ENCODE assay signal across 9 cellular contexts in the genomic region with DNA sequence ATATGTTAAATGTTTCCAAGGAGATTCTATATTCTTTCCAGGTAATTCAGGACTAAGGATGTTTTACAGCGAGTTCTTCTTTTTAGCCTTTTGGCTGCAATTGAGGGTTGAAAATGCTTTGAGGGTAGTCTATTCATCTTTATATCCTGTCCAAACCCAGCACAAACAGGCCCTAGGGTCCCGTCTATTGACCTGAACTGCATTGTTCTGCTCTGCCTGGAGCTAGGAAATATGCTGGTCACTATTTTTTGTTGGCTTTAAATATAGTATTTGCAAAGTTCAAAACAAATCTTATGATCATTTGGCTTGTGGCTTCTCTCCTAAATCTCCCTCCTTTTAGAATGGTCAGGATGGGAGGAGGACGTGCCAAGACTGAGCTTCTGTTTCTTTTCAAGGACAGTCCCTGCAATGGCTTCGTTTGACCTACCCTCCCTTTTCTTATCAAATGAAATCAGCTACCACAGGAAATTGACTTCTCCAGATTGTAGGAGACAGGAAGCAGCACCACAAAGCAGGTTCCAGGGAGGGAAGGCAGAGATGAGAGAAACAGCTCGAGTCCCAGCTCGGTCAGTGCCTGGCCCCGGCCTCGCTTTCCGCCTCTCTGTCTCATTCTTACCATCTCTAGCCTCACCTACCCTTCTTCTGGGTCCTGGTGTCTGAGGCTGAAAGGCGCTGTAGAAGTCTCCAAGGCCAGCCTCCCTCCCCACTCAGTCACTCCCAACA. TPM values are rescaled to one million over a fixed set of nuclear protein-coding genes. Genes with fewer than 3 reads are reported as not detected.
A peak's percentile ranks its signal among the peaks of the same experiment; 100 is the strongest.
DNase-seq lines count a peak whose midpoint lies in the region; FAIRE-seq and TF ChIP-seq lines count a peak whose summit lies in the region.
"Had no signal": no experiment of that assay in that cellular context is flagged by ENCODE, and none has a peak within 500 bp of the region (broad histone marks: within the 10 kb centered on the region; RNA-seq: fewer than 3 reads in every experiment).

No MANE protein-coding gene starts in this region.

- FAIRE-seq in GM19239 (lab: Jason Lieb, UNC): no peak

- no peaks in the 10 kb centered on the region for H3K27me3 ChIP-seq in effector memory CD4-positive, alpha-beta T cell (replicated peaks; ENCODE audit: control insufficient read depth, insufficient read depth, low read length, poor library complexity, severe bottlenecking)
- H3K27me3 ChIP-seq in MG63 (no peaks in the 10 kb centered on the region), testis (no peaks in the 10 kb centered on the region)
- H3K27me3 ChIP-seq: Peyer's patch had no signal

- intact Hi-C loops in testis (cut with DNase I; ENCODE audit: low total_unique reads): loop anchor here (5.0 kb wide), 1 partner anchor 75 kb away; no protein-coding TSS in a partner anchor

- peaks cover 25% of the 10 kb centered on the region for H3K4me1 ChIP-seq in effector memory CD4-positive, alpha-beta T cell (ENCODE audit: control insufficient read depth, insufficient read depth, low read length, poor library complexity, severe bottlenecking)
- H3K4me1 ChIP-seq in testis: peaks cover 10% of the 10 kb centered on the region

- no peak overlapping the region for H3K4me3 Mint-ChIP-seq in nephron progenitor cell

- peak overlapping the region; percentile 15 for H3K4me3 ChIP-seq in effector memory CD4-positive, alpha-beta T cell (ENCODE audit: insufficient read depth, low read depth, low read length, poor library complexity, severe bottlenecking)
- H3K4me3 ChIP-seq in MG63: no peak overlapping the region
- no peak overlapping the region for H3K4me3 ChIP-seq in testis
- H3K4me3 ChIP-seq: Peyer's patch had no signal

- H3K36me3 Mint-ChIP-seq in nephron progenitor cell (ENCODE audit: low read depth): no peaks in the 10 kb centered on the region

- TF ChIP-seq CTCF in nephron progenitor cell (IDR thresholded peaks at IDR 0.05) (no peak), testis (IDR thresholded peaks at IDR 0.05) (no peak)

- peaks cover 2% of the 10 kb centered on the region for H3K27me3 Mint-ChIP-seq in nephron progenitor cell (ENCODE audit: low read depth, poor library complexity)

- in situ Hi-C loops in G401 (cut with HindIII; ENCODE audit: low sequenced_read_pairs): no loop called here

- H3K4me1 Mint-ChIP-seq in nephron progenitor cell: peaks cover 19% of the 10 kb centered on the region

- peak overlapping the region; percentile 41 for H3K27ac ChIP-seq in effector memory CD4-positive, alpha-beta T cell (ENCODE audit: insufficient read depth, low read length, poor library complexity, severe bottlenecking)
- H3K27ac ChIP-seq in testis: no peak overlapping the region

- H3K27ac Mint-ChIP-seq in nephron progenitor cell: peak overlapping the region; percentile 81

- DNase-seq in G401 (ENCODE audit: low spot score): peak; percentile 22
- peak; percentile 73 for DNase-seq in OCI-M1 (lab: John Stamatoyannopoulos, UW)
- no peak for DNase-seq in effector memory CD4-positive, alpha-beta T cell
- DNase-seq in nephron progenitor cell: no peak
- no peak for DNase-seq in MG63
- no peak for DNase-seq in NCI-H2107 treated with DMSO at 0.1 percent for 48 hours (lab: John Stamatoyannopoulos, UW; ENCODE audit: unreplicated experiment)
- no peak for DNase-seq in GM19239 (ENCODE audit: insufficient read length, low spot score)
- DNase-seq in testis: no peak

- no peaks in the 10 kb centered on the region for H3K36me3 ChIP-seq in effector memory CD4-positive, alpha-beta T cell (ENCODE audit: control insufficient read depth, insufficient read depth, low read length)
- H3K36me3 ChIP-seq in MG63 (no peaks in the 10 kb centered on the region), testis (ENCODE audit: low read depth, missing control alignments) (no peaks in the 10 kb centered on the region)
- H3K36me3 ChIP-seq: Peyer's patch had no signal

- no peaks in the 10 kb centered on the region for H3K9me3 ChIP-seq in effector memory CD4-positive, alpha-beta T cell (ENCODE audit: control insufficient read depth, low read length)
- H3K9me3 ChIP-seq in MG63 (no peaks in the 10 kb centered on the region), testis (no peaks in the 10 kb centered on the region)
- H3K9me3 ChIP-seq: Peyer's patch had no signal

- TF ChIP-seq POLR2A in testis (IDR thresholded peaks at IDR 0.05): no peak

- 55 to 65% methylated on average over 10 of the region's 10 CpGs for WGBS in testis, 2 donors

- no peaks in the 10 kb centered on the region for H3K9me3 Mint-ChIP-seq in nephron progenitor cell

RNA-seq across cellular contexts. Expression of a gene that starts 27.6 kb away (rescaled TPM):
- 7.1 and 11.6 TPM in 2 replicates for total RNA-seq in G401 (2014; rRNA removed; shearing (Covaris generic))
- total RNA-seq in MG63 (2014; rRNA removed; shearing (Covaris generic); ENCODE audit: low replicate concordance): not detected in 2 replicates
- total RNA-seq in testis: 1 to 10 TPM; 2.8 to 3.2 TPM
- polyA plus RNA-seq in testis (ENCODE audit: insufficient read depth, low read depth, low replicate concordance): 5.5 TPM

RNA-seq across cellular contexts. Expression of a gene that starts 43.5 kb away (rescaled TPM):
- total RNA-seq in G401 (2014; rRNA removed; shearing (Covaris generic)): 19.6 and 29.2 TPM in 2 replicates
- total RNA-seq in MG63 (2014; rRNA removed; shearing (Covaris generic); ENCODE audit: low replicate concordance): 19.1 and 37.3 TPM in 2 replicates
- total RNA-seq in testis: 10 to 100 TPM; 11.0 to 16.4 TPM
- polyA plus RNA-seq in testis (ENCODE audit: insufficient read depth, low read depth, low replicate concordance): 20.4 TPM

RNA-seq across cellular contexts. Expression of a gene that starts 43.6 kb away (rescaled TPM):
- 0.49 and 2.9 TPM in 2 replicates for total RNA-seq in G401 (2014; rRNA removed; shearing (Covaris generic))
- total RNA-seq in MG63 (2014; rRNA removed; shearing (Covaris generic); ENCODE audit: low replicate concordance): 7.7 and 9.0 TPM in 2 replicates
- 10 to 100 TPM; 25.8 to 38.6 TPM for total RNA-seq in testis
- polyA plus RNA-seq in testis (ENCODE audit: insufficient read depth, low read depth, low replicate concordance): 140 TPM

Comparison
In these comparisons a context has a peak if more than half of its experiments do, and no peak if none do; other contexts are left out.
1. DNase-seq: peak in G401 (single experiment) and OCI-M1 (single experiment); none in effector memory CD4-positive, alpha-beta T cell (0 of 3), nephron progenitor cell (single experiment), MG63 (single experiment), NCI-H2107 treated with DMSO at 0.1 percent for 48 hours (single experiment), GM19239 (single experiment) and testis (single experiment).